Comparison of ENCODE assay signal across 1 cellular context in genomic region chr4:2363056-2363719, GRCh38.
TF ChIP-seq lines count a peak whose summit lies in the region.

No MANE protein-coding gene starts in this region.

TF ChIP-seq in K562, 482 proteins besides CTCF, POLR2A, EP300 and RAD21:
- TF ChIP-seq CEBPB (tag; IDR thresholded peaks at IDR 0.05) (peak; percentile 98), ASH1L (IDR thresholded peaks at IDR 0.05; ENCODE audit: borderline replicate concordance, low read depth, partially characterized antibody) (no peak), SOX6 (IDR thresholded peaks at IDR 0.05) (no peak), CEBPG (CRISPR knock-in tag; IDR thresholded peaks at IDR 0.05) (peak; percentile 85), CEBPG (tag; conservative IDR thresholded peaks at IDR 0.05 in 1 of 2, IDR thresholded peaks at IDR 0.05 in 1 of 2) (peak; percentile 85 to 88), RAD51 (IDR thresholded peaks at IDR 0.05; ENCODE audit: borderline replicate concordance, low read depth) (peak; percentile 32; the same call in 1 of the 2 replicates), MAX (CRISPR knock-in tag; IDR thresholded peaks at IDR 0.05) (0 out of 2 replicates have a peak, but pooled peaks have one; percentile 15), MECOM (CRISPR knock-in tag; IDR thresholded peaks at IDR 0.05) (no peak), USF1 (CRISPR knock-in tag; IDR thresholded peaks at IDR 0.05) (peak; percentile 17; the same call in 1 of the 2 replicates), IRF9 (tag; IDR thresholded peaks at IDR 0.05) (peak; percentile 45; the same call in 1 of the 2 replicates), BCL6 (CRISPR knock-in tag; IDR thresholded peaks at IDR 0.05) (no peak)
